ENCODE assay signal across 8 cellular contexts in genomic region chr22:26672060-26672471, GRCh38. TPM values are rescaled to one million over a fixed set of nuclear protein-coding genes. Genes with fewer than 3 reads are reported as not detected.
DNase-seq lines count a peak whose midpoint lies in the region; ATAC-seq, FAIRE-seq and TF ChIP-seq lines count a peak whose summit lies in the region.

No MANE protein-coding gene starts in this region.

- no peaks in the 10 kb centered on the region for H3K27me3 ChIP-seq in keratinocyte (ENCODE audit: control insufficient read depth, extremely low read depth, insufficient read depth, low read length)
- no peaks in the 10 kb centered on the region for H3K27me3 ChIP-seq in thymus (ENCODE audit: control insufficient read depth, insufficient read depth)

- no peak for TF ChIP-seq CTCF in keratinocyte (optimal IDR thresholded peaks at IDR 0.05 in 1 of 3, IDR thresholded peaks at IDR 0.05 in 1 of 3, conservative IDR thresholded peaks at IDR 0.05 in 1 of 3; ENCODE audit: extremely low read depth in 1 of 3, insufficient read depth in 2 of 3, low read length in 3 of 3)

- CTCF ChIA-PET in activated naive CD4-positive, alpha-beta T cell treated with anti-CD3 and anti-CD28 coated beads, Interleukin-2, amount 10 ng/mL, durations not matched to agents 7 days and 5 days (lab: Charles Lee), result interaction anchor here (1.1 to 2.1 kb wide), 4 partner anchors 30 to 193 kb away, joined by 3 to 7 read pairs (median 4); partner anchors contain the start of genes HPS4 and SRRD

- H3K27me3 Mint-ChIP-seq in activated naive CD4-positive, alpha-beta T cell treated with anti-CD3 and anti-CD28 coated beads, Interleukin-2, amount 10 ng/mL, durations not matched to agents 7 days and 5 days, result no peaks in the 10 kb centered on the region

- 91% methylated on average over 8 of the region's 8 CpGs for WGBS in thymus

- dilution Hi-C loops in keratinocyte (cut with MboI; ENCODE audit: extremely low pct_ligation_motif_present, low sequenced_read_pairs), result no loop called here

- no peaks in the 10 kb centered on the region for H3K36me3 ChIP-seq in keratinocyte (ENCODE audit: control insufficient read depth in 2 of 2, extremely low read depth in 1 of 2, insufficient read depth in 2 of 2, low read length in 2 of 2)
- no peaks in the 10 kb centered on the region for H3K36me3 ChIP-seq in thymus (ENCODE audit: control insufficient read depth, insufficient read depth)

- H3K9me3 Mint-ChIP-seq in activated naive CD4-positive, alpha-beta T cell treated with anti-CD3 and anti-CD28 coated beads, Interleukin-2, amount 10 ng/mL, durations not matched to agents 7 days and 5 days, result no peaks in the 10 kb centered on the region

- H3K9me3 ChIP-seq in keratinocyte (ENCODE audit: control insufficient read depth, low read depth, low read length), result no peaks in the 10 kb centered on the region
- peaks cover 2% of the 10 kb centered on the region for H3K9me3 ChIP-seq in thymus (ENCODE audit: control insufficient read depth)

- H3K4me1 ChIP-seq in keratinocyte (ENCODE audit: control insufficient read depth, extremely low read depth, insufficient read depth, low read length) (peaks cover 41% of the 10 kb centered on the region), thymus (ENCODE audit: control insufficient read depth, insufficient read depth, low read length) (peaks cover 19% of the 10 kb centered on the region)

- H3K27ac ChIP-seq in keratinocyte (ENCODE audit: control insufficient read depth, insufficient read depth, low read length) (peak overlapping the region; percentile 100), thymus (ENCODE audit: low read depth) (peak overlapping the region; percentile 99)

- DNase-seq in activated naive CD4-positive, alpha-beta T cell treated with anti-CD3 and anti-CD28 coated beads, Interleukin-2, amount 10 ng/mL, durations not matched to agents 7 days and 5 days, result no peak
- DNase-seq in keratinocyte (ENCODE audit: low read depth, low spot score), result no peak
- no peak for DNase-seq in urothelium cell line (ENCODE audit: low spot score)
- no peak for DNase-seq in SKM-1 (lab: John Stamatoyannopoulos, UW; ENCODE audit: unreplicated experiment)

- peaks cover 68% of the 10 kb centered on the region for H3K4me1 Mint-ChIP-seq in activated naive CD4-positive, alpha-beta T cell treated with anti-CD3 and anti-CD28 coated beads, Interleukin-2, amount 10 ng/mL, durations not matched to agents 7 days and 5 days

- peaks cover 5% of the 10 kb centered on the region for H3K9me1 ChIP-seq in keratinocyte (ENCODE audit: control insufficient read depth, extremely low read depth, insufficient read depth, low read length)

- peak overlapping the region; percentile 98 for H3K27ac Mint-ChIP-seq in activated naive CD4-positive, alpha-beta T cell treated with anti-CD3 and anti-CD28 coated beads, Interleukin-2, amount 10 ng/mL, durations not matched to agents 7 days and 5 days

- ATAC-seq in GM19043 (IDR thresholded peaks at IDR 0.05; ENCODE audit: low read depth, unreplicated experiment) (peak; percentile 15), HG03139 (IDR thresholded peaks at IDR 0.05; ENCODE audit: unreplicated experiment) (peak; percentile 0), HG02610 (IDR thresholded peaks at IDR 0.05; ENCODE audit: unreplicated experiment) (no peak)

- H3K4me3 ChIP-seq in keratinocyte (ENCODE audit: control insufficient read depth in 2 of 3, extremely low read depth in 1 of 3, insufficient read depth in 2 of 3, low read depth in 1 of 3, low read length in 3 of 3), result peak overlapping the region in 2 of 3 experiments; percentile 97 to 98
- peak overlapping the region; percentile 84 for H3K4me3 ChIP-seq in thymus (ENCODE audit: low read length)

- H2AFZ ChIP-seq in keratinocyte (ENCODE audit: control insufficient read depth, low read length), result peak overlapping the region; percentile 88

- H3K4me2 ChIP-seq in keratinocyte (ENCODE audit: control insufficient read depth, extremely low read depth, insufficient read depth, low read depth, low read length), result peak overlapping the region; percentile 99

- peak overlapping the region; percentile 93 for H3K4me3 Mint-ChIP-seq in activated naive CD4-positive, alpha-beta T cell treated with anti-CD3 and anti-CD28 coated beads, Interleukin-2, amount 10 ng/mL, durations not matched to agents 7 days and 5 days

- H4K20me1 ChIP-seq in keratinocyte (ENCODE audit: control insufficient read depth, extremely low read depth, insufficient read depth, low read length), result no peaks in the 10 kb centered on the region

- H3K79me2 ChIP-seq in keratinocyte (ENCODE audit: control insufficient read depth, insufficient read depth, low read length), result peaks cover 20% of the 10 kb centered on the region

- H3K9ac ChIP-seq in keratinocyte (ENCODE audit: control insufficient read depth, extremely low read depth, insufficient read depth, low read length), result peak overlapping the region; percentile 100

- peaks cover 44% of the 10 kb centered on the region for H3K36me3 Mint-ChIP-seq in activated naive CD4-positive, alpha-beta T cell treated with anti-CD3 and anti-CD28 coated beads, Interleukin-2, amount 10 ng/mL, durations not matched to agents 7 days and 5 days

- FAIRE-seq in keratinocyte (lab: Jason Lieb, UNC) (no peak), urothelium cell line (lab: Jason Lieb, UNC) (no peak)

RNA-seq across cellular contexts. Expression of gene MIAT, which starts 14.7 kb away (rescaled TPM):
- polyA plus RNA-seq in keratinocyte (0.01 to 0.04 TPM (median 0.02 TPM) in 3 replicates), thymus (2.9 TPM)
- polyA plus RNA-seq in keratinocyte (2011; ENCODE audit: low read depth), result 0.12 TPM
- polyA plus RNA-seq in keratinocyte (2011; cell fraction: cytosol; rRNA removed), result not detected in 2 replicates
- polyA plus RNA-seq in keratinocyte (2011; cell fraction: nucleus; rRNA removed), result 0.16 and 0.17 TPM in 2 replicates
- 0.03 and 0.11 TPM in 2 replicates for polyA plus RNA-seq in keratinocyte (2012; ENCODE audit: low replicate concordance)
- polyA minus RNA-seq in keratinocyte, result 0.23 to 0.61 TPM (median 0.52 TPM) in 3 replicates
- polyA minus RNA-seq in keratinocyte (2011; cell fraction: cytosol; rRNA and poly(A)+ RNA removed), result not detected
- 0.42 and 0.54 TPM in 2 replicates for polyA minus RNA-seq in keratinocyte (2011; cell fraction: nucleus; rRNA and poly(A)+ RNA removed)

RNA-seq across cellular contexts. Expression of gene CRYBA4, which starts 50.3 kb away (rescaled TPM):
- polyA plus RNA-seq in keratinocyte (not detected in 3 replicates), thymus (1.6 TPM)
- polyA plus RNA-seq in keratinocyte (2011; ENCODE audit: low read depth), result not detected
- polyA plus RNA-seq in keratinocyte (2011; cell fraction: cytosol; rRNA removed), result not detected in 2 replicates
- polyA plus RNA-seq in keratinocyte (2011; cell fraction: nucleus; rRNA removed), result not detected in 2 replicates
- not detected in 2 replicates for polyA plus RNA-seq in keratinocyte (2012; ENCODE audit: low replicate concordance)
- not detected in 3 replicates for polyA minus RNA-seq in keratinocyte
- not detected for polyA minus RNA-seq in keratinocyte (2011; cell fraction: cytosol; rRNA and poly(A)+ RNA removed)
- not detected in 2 replicates for polyA minus RNA-seq in keratinocyte (2011; cell fraction: nucleus; rRNA and poly(A)+ RNA removed)

RNA-seq across cellular contexts. Expression of gene CRYBB1, which starts 54.2 kb away (rescaled TPM):
- polyA plus RNA-seq in keratinocyte (not detected in 3 replicates), thymus (1.7 TPM)
- polyA plus RNA-seq in keratinocyte (2011; ENCODE audit: low read depth), result not detected
- not detected in 2 replicates for polyA plus RNA-seq in keratinocyte (2011; cell fraction: cytosol; rRNA removed)
- polyA plus RNA-seq in keratinocyte (2011; cell fraction: nucleus; rRNA removed), result not detected in 2 replicates
- polyA plus RNA-seq in keratinocyte (2012; ENCODE audit: low replicate concordance), result not detected in 2 replicates
- polyA minus RNA-seq in keratinocyte, result not detected in 3 replicates
- polyA minus RNA-seq in keratinocyte (2011; cell fraction: cytosol; rRNA and poly(A)+ RNA removed), result not detected
- not detected in 2 replicates for polyA minus RNA-seq in keratinocyte (2011; cell fraction: nucleus; rRNA and poly(A)+ RNA removed)
